ENCODE assay signal across 14 cellular contexts in the genomic region with DNA sequence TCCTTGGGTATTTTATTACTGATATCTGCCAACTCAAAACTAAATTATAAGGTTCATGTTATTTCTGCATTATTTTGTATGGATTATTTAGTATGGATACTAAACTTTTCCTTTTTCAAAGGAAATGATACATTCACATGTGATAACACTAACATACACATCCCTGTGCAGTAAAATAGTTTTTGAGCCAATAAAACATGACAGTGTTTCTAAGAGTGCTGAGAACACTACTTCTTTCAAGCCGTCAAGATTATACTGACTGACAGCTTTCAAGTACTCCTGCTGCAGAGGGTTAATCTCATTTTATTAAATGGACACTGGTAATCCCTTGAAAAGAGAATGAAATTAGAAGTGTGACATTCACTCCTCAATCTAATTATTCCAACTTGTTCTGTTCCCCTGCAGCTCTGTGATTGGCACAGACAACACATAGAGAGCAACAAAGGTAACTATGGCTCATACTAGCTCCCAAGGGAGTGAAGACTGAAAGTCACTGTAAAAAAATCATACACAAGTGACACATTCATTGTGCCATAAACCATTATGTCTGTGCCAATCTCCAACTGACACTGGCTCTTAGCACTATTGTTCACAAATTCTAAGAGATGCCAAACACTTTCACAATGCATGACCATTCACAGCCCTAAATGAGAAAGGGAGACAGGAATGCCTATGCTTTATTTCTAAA.
A peak's percentile ranks its signal among the peaks of the same experiment; 100 is the strongest.
DNase-seq lines count a peak whose midpoint lies in the region; ATAC-seq, FAIRE-seq and TF ChIP-seq lines count a peak whose summit lies in the region.
"Had no signal": no experiment of that assay in that cellular context is flagged by ENCODE, and none has a peak within 500 bp of the region (broad histone marks: within the 10 kb centered on the region; RNA-seq: fewer than 3 reads in every experiment).

No MANE protein-coding gene starts in this region.

- no peaks in the 10 kb centered on the region for H3K9me2 ChIP-seq in hepatocyte (replicated peaks; ENCODE audit: insufficient read depth)

- no peaks in the 10 kb centered on the region for H3K9me3 ChIP-seq in hepatocyte (ENCODE audit: low read depth)
- H3K9me3 ChIP-seq: esophagus muscularis mucosa, right lobe of liver had no signal

- intact Hi-C loops in sciatic nerve (cut with DNase I): no loop called here

- no peaks in the 10 kb centered on the region for H3K36me3 ChIP-seq in hepatocyte (replicated peaks; ENCODE audit: insufficient read depth, low read depth)

- H2AFZ ChIP-seq in hepatocyte: no peak overlapping the region

- DNase-seq in NCI-H1092 treated with DMSO at 0.1 percent for 48 hours (lab: John Stamatoyannopoulos, UW): peak; percentile 1
- no peak for DNase-seq in NCI-H1092 (lab: John Stamatoyannopoulos, UW)
- DNase-seq in NCI-H524 treated with DMSO at 0.1 percent for 48 hours (lab: John Stamatoyannopoulos, UW): peak; percentile 61
- no peak for DNase-seq in sciatic nerve (ENCODE audit: low spot score)
- no peak for DNase-seq in H54 (ENCODE audit: insufficient read length, low spot score)
- DNase-seq in 8988T: no peak
- DNase-seq in hepatocyte (ENCODE audit: low spot score): no peak
- DNase-seq: activated CD8-positive, alpha-beta T cell treated with anti-CD3 and anti-CD28 coated beads, Interleukin-2, amount 10 ng/mL, durations not matched to agents 7 days and 5 days; amniotic stem cell; NCI-H2029; right lobe of liver had no signal

- no peak overlapping the region for H3K27ac ChIP-seq in hepatocyte
- H3K27ac ChIP-seq: right lobe of liver had no signal

- no peak for TF ChIP-seq CTCF in hepatocyte (IDR thresholded peaks at IDR 0.05; ENCODE audit: poor library complexity)

- no peaks in the 10 kb centered on the region for H3K27me3 ChIP-seq in hepatocyte
- H3K27me3 ChIP-seq: esophagus muscularis mucosa, right lobe of liver had no signal

- no peak for TF ChIP-seq POLR2A in H54 (IDR thresholded peaks at IDR 0.05; ENCODE audit: low read depth, low read length)

- peaks cover 83% of the 10 kb centered on the region for H3K79me2 ChIP-seq in hepatocyte

- peaks cover 4% of the 10 kb centered on the region for H3K4me1 ChIP-seq in hepatocyte (ENCODE audit: insufficient read depth)

- 68% methylated on average over 1 of the region's 1 CpG for WGBS in hepatocyte (ENCODE audit: low lambda C conversion rate, missing lambda C conversion rate)

- peak; percentile 63 for ATAC-seq in esophagus mucosa
- peak; percentile 67 for ATAC-seq in sciatic nerve
- ATAC-seq: activated CD8-positive, alpha-beta T cell treated with anti-CD3 and anti-CD28 coated beads, Interleukin-2, amount 10 ng/mL, durations not matched to agents 7 days and 5 days had no signal

- no peak overlapping the region for H3K4me2 ChIP-seq in hepatocyte

- no peak overlapping the region for H3K4me3 ChIP-seq in hepatocyte
- H3K4me3 ChIP-seq: esophagus muscularis mucosa, right lobe of liver had no signal

- FAIRE-seq in H54 (lab: Jason Lieb, UNC): no peak
- FAIRE-seq: A204.1 had no signal

- H4K20me1 ChIP-seq in hepatocyte (ENCODE audit: insufficient read depth, poor library complexity, severe bottlenecking): peaks cover 78% of the 10 kb centered on the region

Comparison
In these comparisons a context has a peak if more than half of its experiments do, and no peak if none do; other contexts are left out.
1. DNase-seq: peak in NCI-H1092 treated with DMSO at 0.1 percent for 48 hours (single experiment) and NCI-H524 treated with DMSO at 0.1 percent for 48 hours (single experiment); none in NCI-H1092 (single experiment), sciatic nerve (single experiment), H54 (single experiment), 8988T (single experiment) and hepatocyte (single experiment).